ENCODE assay signal across 30 cellular contexts in the genomic region with DNA sequence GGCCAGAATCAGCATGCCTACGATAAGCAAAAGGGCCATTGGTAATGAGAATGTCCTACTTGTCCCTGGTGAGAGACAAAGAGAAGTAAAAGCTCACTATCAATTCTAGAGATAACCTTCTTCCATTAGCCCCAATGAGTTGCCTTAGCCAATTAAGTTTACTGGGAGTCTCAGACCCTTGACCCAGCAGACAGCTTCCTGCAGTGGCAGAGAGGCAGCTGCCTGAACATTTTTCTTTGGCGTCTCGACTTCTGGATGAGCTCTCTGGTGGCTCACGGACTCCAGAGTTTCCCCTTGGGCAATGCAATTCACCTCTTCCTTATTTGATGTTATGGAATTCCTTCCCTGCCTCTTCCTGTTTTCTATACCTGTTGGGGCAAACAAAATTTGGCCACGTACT.
"Had no signal": no experiment of that assay in that cellular context is flagged by ENCODE, and none has a peak within 500 bp of the region (broad histone marks: within the 10 kb centered on the region; RNA-seq: fewer than 3 reads in every experiment).

No MANE protein-coding gene starts in this region.

- ATAC-seq: activated CD4-positive, CD25-positive, alpha-beta regulatory T cell treated with anti-CD3 and anti-CD28 coated beads, Interleukin-2, amount 50 U/mL, for 24 hours; activated CD8-positive, alpha-beta T cell treated with anti-CD3 and anti-CD28 coated beads for 36 hours; activated naive CD8-positive, alpha-beta T cell treated with anti-CD3 and anti-CD28 coated beads, Interleukin-2, amount 50 U/mL, for 24 hours; activated T-cell treated with anti-CD3 and anti-CD28 coated beads, Interleukin-2, amount 50 U/mL, for 4 hours; activated T-helper 17 cell treated with anti-CD3 and anti-CD28 coated beads, Interleukin-2, amount 50 U/mL, for 72 hours; body of pancreas; effector memory CD8-positive, alpha-beta T cell; foreskin keratinocyte; gastroesophageal sphincter; T-cell had no signal

- H3K4me3 ChIP-seq: adrenal gland, body of pancreas, esophagus muscularis mucosa, gastroesophageal sphincter had no signal

- H3K27me3 ChIP-seq: adrenal gland, body of pancreas, esophagus muscularis mucosa, foreskin keratinocyte, gastroesophageal sphincter had no signal

- H3K4me1 ChIP-seq: adrenal gland, body of pancreas, esophagus muscularis mucosa, foreskin keratinocyte, gastroesophageal sphincter had no signal

- H3K9me3 ChIP-seq: adrenal gland, body of pancreas, esophagus muscularis mucosa, gastroesophageal sphincter had no signal

- H3K36me3 ChIP-seq: adrenal gland, esophagus muscularis mucosa, gastroesophageal sphincter, WERI-Rb-1 had no signal

- H3K27ac ChIP-seq: adrenal gland, body of pancreas, esophagus muscularis mucosa, foreskin keratinocyte, gastroesophageal sphincter, WERI-Rb-1 had no signal

- DNase-seq: activated B cell treated with CpG ODN at 0.5 μM for 24 hours; activated CD4-positive, alpha-beta T cell treated with anti-CD3 and anti-CD28 coated beads for 48 hours; activated CD4-positive, alpha-beta T cell treated with anti-CD3 and anti-CD28 coated beads, Interleukin-2, amount 50 U/mL, for 1 hour; activated CD4-positive, alpha-beta T cell treated with anti-CD3 and anti-CD28 coated beads, Interleukin-2, amount 50 U/mL, for 48 hours; activated CD8-positive, alpha-beta memory T cell treated with anti-CD3 and anti-CD28 coated beads for 24 hours; activated CD8-positive, alpha-beta T cell treated with anti-CD3 and anti-CD28 coated beads for 36 hours; activated effector memory CD4-positive, alpha-beta T cell treated with Interleukin-2 at 50 U/mL for 16 hours; activated naive CD4-positive, alpha-beta T cell treated with anti-CD3 and anti-CD28 coated beads for 36 hours; activated naive CD8-positive, alpha-beta T cell treated with anti-CD3 and anti-CD28 coated beads for 36 hours; activated naive CD8-positive, alpha-beta T cell treated with anti-CD3 and anti-CD28 coated beads, Interleukin-2, amount 50 U/mL, for 24 hours; activated T-cell treated with anti-CD3 and anti-CD28 coated beads, Interleukin-2, amount 50 U/mL, for 4 hours; adrenal gland; amygdala; aorta; body of pancreas; caudate nucleus; cortex of kidney; dermis blood vessel endothelial cell; effector CD4-positive, alpha-beta T cell; effector memory CD8-positive, alpha-beta T cell; erythroblast; SW 1271; T-cell; T-helper 9 cell; WERI-Rb-1 had no signal
